Comparison of ENCODE assay signal across 12 cellular contexts in genomic region chr1:78101514-78101913, GRCh38. TPM values are rescaled to one million over a fixed set of nuclear protein-coding genes. Genes with fewer than 3 reads are reported as not detected.
DNase-seq lines count a peak whose midpoint lies in the region; ATAC-seq, FAIRE-seq and TF ChIP-seq lines count a peak whose summit lies in the region.
"Had no signal": no experiment of that assay in that cellular context is flagged by ENCODE, and none has a peak within 500 bp of the region (broad histone marks: within the 10 kb centered on the region; RNA-seq: fewer than 3 reads in every experiment).

No MANE protein-coding gene starts in this region.

- TF ChIP-seq CTCF in RWPE2 (IDR thresholded peaks at IDR 0.05; ENCODE audit: poor library complexity, severe bottlenecking) (no peak), fibroblast of villous mesenchyme (IDR thresholded peaks at IDR 0.05; ENCODE audit: insufficient read depth, low read depth, low read length) (no peak), pancreas (IDR thresholded peaks at IDR 0.05) (no peak), CD14-positive monocyte (IDR thresholded peaks at IDR 0.05) (no peak)

- H3K9me3 ChIP-seq in RWPE2 (ENCODE audit: severe bottlenecking): no peaks in the 10 kb centered on the region
- no peaks in the 10 kb centered on the region for H3K9me3 ChIP-seq in pancreas
- H3K9me3 ChIP-seq: neutrophil had no signal

- no peak overlapping the region for H3K4me3 Mint-ChIP-seq in CD14-positive monocyte

- peaks cover 13% of the 10 kb centered on the region for H3K4me1 ChIP-seq in RWPE2 (ENCODE audit: insufficient read depth, poor library complexity, severe bottlenecking)
- H3K4me1 ChIP-seq in pancreas: peaks cover 4 to 14% (median 5%) of the 10 kb centered on the region in 3 donors

- H3K27ac ChIP-seq in RWPE2 (ENCODE audit: poor library complexity, severe bottlenecking): peak overlapping the region; percentile 94
- peak overlapping the region in 2 of 4 donors; percentile 80 to 82 for H3K27ac ChIP-seq in pancreas
- H3K27ac ChIP-seq: neutrophil had no signal

- DNase-seq in EH (ENCODE audit: low read depth) (peak; percentile 98), RWPE2 (ENCODE audit: low spot score) (no peak), fibroblast of villous mesenchyme (ENCODE audit: low read depth) (peak; percentile 93), pancreas (peak in 4 of 6 donors; percentile 30 to 82 (median 67)), globus pallidus (ENCODE audit: low spot score) (no peak), NCI-H1092 (lab: John Stamatoyannopoulos, UW) (no peak), CD14-positive monocyte (ENCODE audit: low spot score) (no peak)
- DNase-seq: activated CD4-positive, alpha-beta T cell treated with anti-CD3 and anti-CD28 coated beads, Interleukin-2, amount 50 U/mL, for 4 hours; effector memory CD4-positive, alpha-beta T cell; NCI-H774 had no signal

- intact Hi-C loops in pancreas (cut with DNase I) (no loop called here), CD14-positive monocyte (cut with micrococcal nuclease) (no loop called here)

- H3K27ac Mint-ChIP-seq in CD14-positive monocyte: no peak overlapping the region

- no peak for FAIRE-seq in pancreas (lab: Jason Lieb, UNC)

- H3K36me3 ChIP-seq in RWPE2 (ENCODE audit: low read depth) (no peaks in the 10 kb centered on the region), pancreas (no peaks in the 10 kb centered on the region)
- H3K36me3 ChIP-seq: neutrophil had no signal

- H3K4me1 Mint-ChIP-seq in CD14-positive monocyte: no peaks in the 10 kb centered on the region

- peaks cover 0 to 2% (median under 1%) of the 10 kb centered on the region in 3 donors for H3K27me3 Mint-ChIP-seq in CD14-positive monocyte (ENCODE audit: low read depth in 3 of 3)

- H3K27me3 ChIP-seq in RWPE2 (ENCODE audit: insufficient read depth, poor library complexity, severe bottlenecking) (no peaks in the 10 kb centered on the region), pancreas (no peaks in the 10 kb centered on the region)
- H3K27me3 ChIP-seq: neutrophil had no signal

- no peaks in the 10 kb centered on the region for H3K36me3 Mint-ChIP-seq in CD14-positive monocyte

- no peak overlapping the region for H3K4me3 ChIP-seq in RWPE2 (ENCODE audit: severe bottlenecking)
- H3K4me3 ChIP-seq in fibroblast of villous mesenchyme (ENCODE audit: low read depth, low read length): no peak overlapping the region
- H3K4me3 ChIP-seq in pancreas: no peak overlapping the region

- WGBS in pancreas, 2 donors: 18% methylated on average over 2 of the region's 2 CpGs

- ATAC-seq in RWPE2 (ENCODE audit: low read depth) (peak; percentile 92), pancreas (peak; percentile 94 to 98 (median 96)), HG02678 (IDR thresholded peaks at IDR 0.05; ENCODE audit: unreplicated experiment) (no peak)

- peaks cover 0 to 4% (median 0%) of the 10 kb centered on the region in 7 donors for H3K9me3 Mint-ChIP-seq in CD14-positive monocyte

RNA-seq across cellular contexts. Expression of gene GIPC2, which starts 55.7 kb away (rescaled TPM):
- total RNA-seq in fibroblast of villous mesenchyme (0.32 and 0.43 TPM in 2 replicates), pancreas (10 to 100 TPM; 10.8 to 22.1 (median 14.4) TPM)
- polyA plus RNA-seq in pancreas (1 to 10 TPM; 6.3 to 8.1 TPM), CD14-positive monocyte (not detected)

Comparison
In these comparisons a context has a peak if more than half of its experiments do, and no peak if none do; other contexts are left out.
1. DNase-seq: peak in EH (single experiment), fibroblast of villous mesenchyme (single experiment) and pancreas (4 of 6); none in RWPE2 (single experiment), globus pallidus (single experiment), NCI-H1092 (single experiment) and CD14-positive monocyte (single experiment).